Comparison of ENCODE assay signal across 1 cellular context in genomic region chr1:151715726-151716404, GRCh38.
A peak's percentile ranks its signal among the peaks of the same experiment; 100 is the strongest.
TF ChIP-seq lines count a peak whose summit lies in the region.

No MANE protein-coding gene starts in this region.

TF ChIP-seq in HEK293, 187 proteins besides CTCF, POLR2A, EP300 and RAD21 (continued from another document):
- TF ChIP-seq, protein P1, sequence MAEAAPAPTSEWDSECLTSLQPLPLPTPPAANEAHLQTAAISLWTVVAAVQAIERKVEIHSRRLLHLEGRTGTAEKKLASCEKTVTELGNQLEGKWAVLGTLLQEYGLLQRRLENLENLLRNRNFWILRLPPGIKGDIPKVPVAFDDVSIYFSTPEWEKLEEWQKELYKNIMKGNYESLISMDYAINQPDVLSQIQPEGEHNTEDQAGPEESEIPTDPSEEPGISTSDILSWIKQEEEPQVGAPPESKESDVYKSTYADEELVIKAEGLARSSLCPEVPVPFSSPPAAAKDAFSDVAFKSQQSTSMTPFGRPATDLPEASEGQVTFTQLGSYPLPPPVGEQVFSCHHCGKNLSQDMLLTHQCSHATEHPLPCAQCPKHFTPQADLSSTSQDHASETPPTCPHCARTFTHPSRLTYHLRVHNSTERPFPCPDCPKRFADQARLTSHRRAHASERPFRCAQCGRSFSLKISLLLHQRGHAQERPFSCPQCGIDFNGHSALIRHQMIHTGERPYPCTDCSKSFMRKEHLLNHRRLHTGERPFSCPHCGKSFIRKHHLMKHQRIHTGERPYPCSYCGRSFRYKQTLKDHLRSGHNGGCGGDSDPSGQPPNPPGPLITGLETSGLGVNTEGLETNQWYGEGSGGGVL (tag by site-specific recombination; IDR thresholded peaks at IDR 0.05), result peak; percentile 47
- TF ChIP-seq ZFHX2 (tag by site-specific recombination; conservative IDR thresholded peaks at IDR 0.05), result peak; percentile 26; the same call in 1 of the 2 replicates
- TF ChIP-seq GLIS2 (tag by site-specific recombination; IDR thresholded peaks at IDR 0.05), result 0 out of 2 replicates have a peak, but pooled peaks have one; percentile 64
- TF ChIP-seq TCF7L2 (IDR thresholded peaks at IDR 0.05; ENCODE audit: borderline replicate concordance, low read depth, low read length), result no peak
